ENCODE assay signal across 2 cellular contexts in genomic region chr5:173472164-173472563, GRCh38.
TF ChIP-seq lines count a peak whose summit lies in the region.

No MANE protein-coding gene starts in this region.

TF ChIP-seq in IMR-90, 13 proteins besides CTCF, POLR2A, EP300 and RAD21 (continued from another document):
- TF ChIP-seq FOS (IDR thresholded peaks at IDR 0.05; ENCODE audit: low read depth, low read length) (peak; percentile 95), MXI1 (IDR thresholded peaks at IDR 0.05; ENCODE audit: borderline replicate concordance, low read depth, low read length) (peak; percentile 81; the same call in 1 of the 2 replicates), CEBPB (IDR thresholded peaks at IDR 0.05; ENCODE audit: low read depth, low read length) (peak; percentile 37), USF2 (IDR thresholded peaks at IDR 0.05; ENCODE audit: low read depth, low read length) (no peak), MAZ (IDR thresholded peaks at IDR 0.05; ENCODE audit: borderline replicate concordance, low read depth, low read length) (0 out of 2 replicates have a peak, but pooled peaks have one; percentile 9), CHD1 (IDR thresholded peaks at IDR 0.05; ENCODE audit: low read depth, low read length) (no peak), ELK1 (IDR thresholded peaks at IDR 0.05; ENCODE audit: borderline replicate concordance, low read depth, low read length) (no peak), BHLHE40 (IDR thresholded peaks at IDR 0.05; ENCODE audit: low read depth, low read length) (peak; percentile 53), RFX5 (IDR thresholded peaks at IDR 0.05; ENCODE audit: low read depth, low read length) (no peak)

TF ChIP-seq in HepG2, 621 proteins besides CTCF, POLR2A, EP300 and RAD21 (continues in another document):
- TF ChIP-seq IKZF5 (CRISPR knock-in tag; IDR thresholded peaks at IDR 0.05) (no peak), FOSL2 (CRISPR knock-in tag; IDR thresholded peaks at IDR 0.05) (peak; percentile 95), SPEN (CRISPR knock-in tag; IDR thresholded peaks at IDR 0.05; ENCODE audit: low read depth) (no peak), GATAD2A (CRISPR knock-in tag; IDR thresholded peaks at IDR 0.05) (peak; percentile 38; the same call in 1 of the 2 replicates), POLR2AphosphoS2 (IDR thresholded peaks at IDR 0.05; ENCODE audit: low read depth, low read length) (no peak), SOX13 (IDR thresholded peaks at IDR 0.05) (no peak), SOX13 (CRISPR knock-in tag; conservative IDR thresholded peaks at IDR 0.05 in 1 of 2, IDR thresholded peaks at IDR 0.05 in 1 of 2) (peak in 1 of 2 experiments; percentile 90; a peak in 2 of 4 replicates), ZNF468 (CRISPR knock-in tag; IDR thresholded peaks at IDR 0.05) (no peak), ZNF382 (CRISPR knock-in tag; IDR thresholded peaks at IDR 0.05; ENCODE audit: borderline replicate concordance) (no peak), YEATS4 (CRISPR knock-in tag; IDR thresholded peaks at IDR 0.05; ENCODE audit: borderline replicate concordance) (no peak), ZNF556 (CRISPR knock-in tag; IDR thresholded peaks at IDR 0.05; ENCODE audit: borderline replicate concordance) (no peak), ZSCAN9 (CRISPR knock-in tag; IDR thresholded peaks at IDR 0.05; ENCODE audit: borderline replicate concordance) (no peak), ESRRA (CRISPR knock-in tag; IDR thresholded peaks at IDR 0.05; ENCODE audit: low read depth) (no peak), ZNF709 (CRISPR knock-in tag; IDR thresholded peaks at IDR 0.05) (no peak), ZNF3 (CRISPR knock-in tag; IDR thresholded peaks at IDR 0.05) (no peak), NR3C1 (CRISPR knock-in tag; IDR thresholded peaks at IDR 0.05) (no peak), TP53 (CRISPR knock-in tag; conservative IDR thresholded peaks at IDR 0.05) (no peak), ZGPAT (CRISPR knock-in tag; IDR thresholded peaks at IDR 0.05) (0 out of 2 replicates have a peak, but pooled peaks have one; percentile 32), CREM (IDR thresholded peaks at IDR 0.05) (no peak), CREM (CRISPR knock-in tag; IDR thresholded peaks at IDR 0.05) (no peak), ZNF644 (CRISPR knock-in tag; IDR thresholded peaks at IDR 0.05; ENCODE audit: low read depth) (peak; percentile 100), FUBP1 (CRISPR knock-in tag; IDR thresholded peaks at IDR 0.05; ENCODE audit: borderline replicate concordance) (no peak), ZNF614 (CRISPR knock-in tag; IDR thresholded peaks at IDR 0.05; ENCODE audit: borderline replicate concordance) (0 out of 2 replicates have a peak, but pooled peaks have one; percentile 48), RXRB (CRISPR knock-in tag; IDR thresholded peaks at IDR 0.05; ENCODE audit: borderline replicate concordance) (peak; percentile 16; the same call in 1 of the 2 replicates), NFYC (CRISPR knock-in tag; IDR thresholded peaks at IDR 0.05) (no peak), TOPORS (CRISPR knock-in tag; IDR thresholded peaks at IDR 0.05) (no peak), HOXA5 (CRISPR knock-in tag; IDR thresholded peaks at IDR 0.05) (no peak), TARDBP (CRISPR knock-in tag; IDR thresholded peaks at IDR 0.05) (no peak), ETV5 (CRISPR knock-in tag; IDR thresholded peaks at IDR 0.05; ENCODE audit: borderline replicate concordance) (no peak), SMAD1 (CRISPR knock-in tag; IDR thresholded peaks at IDR 0.05; ENCODE audit: borderline replicate concordance, low read depth) (no peak), TBX3 (IDR thresholded peaks at IDR 0.05; ENCODE audit: borderline replicate concordance) (peak; percentile 35; the same call in 1 of the 2 replicates), ISX (CRISPR knock-in tag; conservative IDR thresholded peaks at IDR 0.05) (no peak), SP5 (CRISPR knock-in tag; IDR thresholded peaks at IDR 0.05; ENCODE audit: borderline replicate concordance, low read depth) (no peak), UBTF (CRISPR knock-in tag; IDR thresholded peaks at IDR 0.05) (no peak), E2F1 (CRISPR knock-in tag; IDR thresholded peaks at IDR 0.05) (no peak), FOXA3 (CRISPR knock-in tag; IDR thresholded peaks at IDR 0.05) (peak; percentile 49; the same call in 1 of the 2 replicates), NFE2L1 (CRISPR knock-in tag; IDR thresholded peaks at IDR 0.05; ENCODE audit: borderline replicate concordance) (no peak), ZKSCAN5 (CRISPR knock-in tag; IDR thresholded peaks at IDR 0.05) (no peak), ZNF512 (CRISPR knock-in tag; IDR thresholded peaks at IDR 0.05) (no peak), SALL1 (CRISPR knock-in tag; IDR thresholded peaks at IDR 0.05) (peak; percentile 43; the same call in 1 of the 2 replicates), EHMT2 (IDR thresholded peaks at IDR 0.05; ENCODE audit: borderline replicate concordance, low read depth, low read length) (peak; percentile 83; the same call in 1 of the 2 replicates), NCOA2 (CRISPR knock-in tag; IDR thresholded peaks at IDR 0.05) (0 out of 2 replicates have a peak, but pooled peaks have one; percentile 12), SMAD9 (CRISPR knock-in tag; IDR thresholded peaks at IDR 0.05) (no peak), HMG20A (CRISPR knock-in tag; IDR thresholded peaks at IDR 0.05; ENCODE audit: borderline replicate concordance) (peak; percentile 57; the same call in 1 of the 2 replicates), KAT7 (CRISPR knock-in tag; IDR thresholded peaks at IDR 0.05; ENCODE audit: borderline replicate concordance) (no peak), ARID5B (CRISPR knock-in tag; IDR thresholded peaks at IDR 0.05) (peak; percentile 70), ZNF703 (CRISPR knock-in tag; IDR thresholded peaks at IDR 0.05; ENCODE audit: borderline replicate concordance) (no peak), RFX3 (CRISPR knock-in tag; IDR thresholded peaks at IDR 0.05) (no peak), ZBTB1 (CRISPR knock-in tag; IDR thresholded peaks at IDR 0.05; ENCODE audit: borderline replicate concordance) (no peak)
